20 cellular contexts compared by ENCODE assay signal in genomic region chr5:111901303-111901702, GRCh38.
DNase-seq lines count a peak whose midpoint lies in the region; ATAC-seq, FAIRE-seq and TF ChIP-seq lines count a peak whose summit lies in the region.
"Had no signal": no experiment of that assay in that cellular context is flagged by ENCODE, and none has a peak within 500 bp of the region (broad histone marks: within the 10 kb centered on the region; RNA-seq: fewer than 3 reads in every experiment).

No MANE protein-coding gene starts in this region.

- ATAC-seq in right lobe of liver (no peak), T-helper 17 cell (no peak)
- ATAC-seq: A549, T-cell had no signal

- no peaks in the 10 kb centered on the region for H3K4me1 Mint-ChIP-seq in T-helper 17 cell
- H3K4me1 Mint-ChIP-seq: CD4-positive, CD25-positive, alpha-beta regulatory T cell had no signal

- H3K27ac Mint-ChIP-seq in T-helper 17 cell, result no peak overlapping the region
- H3K27ac Mint-ChIP-seq: CD4-positive, CD25-positive, alpha-beta regulatory T cell; T-cell had no signal

- no peaks in the 10 kb centered on the region for H3K27me3 ChIP-seq in right lobe of liver
- H3K27me3 ChIP-seq: SJCRH30 had no signal

- intact Hi-C loops in right lobe of liver (cut with DNase I), result no loop called here

- no peak for TF ChIP-seq CTCF in GM12865 (IDR thresholded peaks at IDR 0.05; ENCODE audit: insufficient read depth, low read depth, low read length, missing control alignments)
- no peak for TF ChIP-seq CTCF in right lobe of liver (IDR thresholded peaks at IDR 0.05)

- H3K27me3 Mint-ChIP-seq in T-helper 17 cell, result no peaks in the 10 kb centered on the region
- H3K27me3 Mint-ChIP-seq: CD4-positive, CD25-positive, alpha-beta regulatory T cell; T-cell had no signal

- H3K9me3 ChIP-seq in right lobe of liver (no peaks in the 10 kb centered on the region), T-helper 17 cell (ENCODE audit: control insufficient read depth, low read length, poor library complexity, severe bottlenecking) (no peaks in the 10 kb centered on the region)
- H3K9me3 ChIP-seq: A549, SJCRH30 had no signal

- H3K4me3 ChIP-seq in GM12865 (ENCODE audit: low read depth, low read length) (no peak overlapping the region), right lobe of liver (no peak overlapping the region)
- H3K4me3 ChIP-seq: A549, SJCRH30 had no signal

- no peaks in the 10 kb centered on the region for H3K36me3 Mint-ChIP-seq in T-helper 17 cell (ENCODE audit: low read depth)
- H3K36me3 Mint-ChIP-seq: CD4-positive, CD25-positive, alpha-beta regulatory T cell; T-cell had no signal

- no peaks in the 10 kb centered on the region for H3K4me1 ChIP-seq in right lobe of liver
- H3K4me1 ChIP-seq: A549, SJCRH30 had no signal

- no peaks in the 10 kb centered on the region for H3K36me3 ChIP-seq in right lobe of liver
- H3K36me3 ChIP-seq: SJCRH30 had no signal

- H3K27ac ChIP-seq in right lobe of liver, result no peak overlapping the region
- H3K27ac ChIP-seq: A549, SJCRH30 had no signal

- DNase-seq in GM12865 (ENCODE audit: low read depth), result peak; percentile 8
- DNase-seq in MV-4-11 (lab: John Stamatoyannopoulos, UW), result peak; percentile 74
- DNase-seq in OCI-M1 (lab: John Stamatoyannopoulos, UW), result peak; percentile 75
- DNase-seq in right lobe of liver, result no peak
- no peak for DNase-seq in nucleus accumbens (lab: John Stamatoyannopoulos, UW)
- no peak for DNase-seq in stimulated activated CD4-positive, alpha-beta T cell treated with anti-CD3 and anti-CD28 coated beads, Interleukin-2, amount 100 ng/mL, for 48 hours
- no peak for DNase-seq in T-helper 17 cell
- DNase-seq: CD4-positive, CD25-positive, alpha-beta regulatory T cell; DMS79; MM.1S; NCI-H1436 treated with DMSO at 0.1 percent for 48 hours; NCI-H2081 treated with DMSO at 0.1 percent for 48 hours; NCI-H2227 treated with DMSO at 0.1 percent for 48 hours; NCI-H526 treated with DMSO at 0.1 percent for 48 hours; NK-92 treated with Interleukin-12 subunit alpha and Interleukin-12 subunit beta, amount 100 ng/mL, for 24 hours; SJCRH30; T-cell had no signal

- WGBS in right lobe of liver (ENCODE audit: insufficient coverage, low coverage, low lambda C conversion rate, missing lambda C conversion rate), result 32% methylated on average over 2 of the region's 2 CpGs

- H3K4me3 Mint-ChIP-seq in T-helper 17 cell, result no peak overlapping the region
- H3K4me3 Mint-ChIP-seq: T-cell had no signal

- peak; percentile 43 for FAIRE-seq in endometrium (lab: Jason Lieb, UNC)
- FAIRE-seq: A549, RCC 7860 had no signal

- no peak for TF ChIP-seq POLR2A in right lobe of liver (IDR thresholded peaks at IDR 0.05)

Comparison
In these comparisons a context has a peak if more than half of its experiments do, and no peak if none do; other contexts are left out.
1. DNase-seq: peak in GM12865 (single experiment), MV-4-11 (single experiment) and OCI-M1 (single experiment); none in right lobe of liver (0 of 3), nucleus accumbens (0 of 56), stimulated activated CD4-positive, alpha-beta T cell treated with anti-CD3 and anti-CD28 coated beads, Interleukin-2, amount 100 ng/mL, for 48 hours (0 of 2) and T-helper 17 cell (0 of 3).